12 cellular contexts compared by ENCODE assay signal in genomic region chr18:77108821-77109692, GRCh38. TPM values are rescaled to one million over a fixed set of nuclear protein-coding genes. Genes with fewer than 3 reads are reported as not detected.
A peak's percentile ranks its signal among the peaks of the same experiment; 100 is the strongest.
DNase-seq lines count a peak whose midpoint lies in the region; ATAC-seq and TF ChIP-seq lines count a peak whose summit lies in the region.
"Had no signal": no experiment of that assay in that cellular context is flagged by ENCODE, and none has a peak within 500 bp of the region (broad histone marks: within the 10 kb centered on the region; RNA-seq: fewer than 3 reads in every experiment).

No MANE protein-coding gene starts in this region.

- peak overlapping the region; percentile 88 for H3K27ac Mint-ChIP-seq in activated CD4-positive, alpha-beta T cell treated with anti-CD3 and anti-CD28 coated beads, Interleukin-2, amount 10 ng/mL, durations not matched to agents 7 days and 5 days
- peak overlapping the region; percentile 64 for H3K27ac Mint-ChIP-seq in activated T-helper 1 cell treated with anti-CD3 and anti-CD28 coated beads, Interleukin-12 subunit alpha, Interleukin-12 subunit beta, Interleukin-2, Interleukin-4 antibody, amounts not matched to agents 30 ng/mL and 10 ng/mL and 1 ng/mL, durations not matched to agents 14 hours and 24 hours and 36 hours

- intact Hi-C loops in activated T-helper 1 cell treated with anti-CD3 and anti-CD28 coated beads, Interleukin-12 subunit alpha, Interleukin-12 subunit beta, Interleukin-2, Interleukin-4 antibody, amounts not matched to agents 30 ng/mL and 10 ng/mL and 1 ng/mL, durations not matched to agents 14 hours and 24 hours and 36 hours (cut with micrococcal nuclease): loop anchor here (10.0 kb wide), 1 partner anchor 284 kb away; the partner anchor contains the start of gene ZNF236
- intact Hi-C loops in right lobe of liver (cut with DNase I): no loop called here

- POLR2A ChIA-PET in activated CD4-positive, alpha-beta T cell treated with anti-CD3 and anti-CD28 coated beads, Interleukin-2, amount 10 ng/mL, durations not matched to agents 7 days and 5 days (lab: Charles Lee): interaction anchor here (1.1 kb wide), 1 partner anchor 24 kb away, joined by 3 read pairs; the partner anchor contains the start of gene MBP

- peaks cover 80% of the 10 kb centered on the region for H3K36me3 Mint-ChIP-seq in activated CD4-positive, alpha-beta T cell treated with anti-CD3 and anti-CD28 coated beads, Interleukin-2, amount 10 ng/mL, durations not matched to agents 7 days and 5 days (ENCODE audit: low read depth)
- peaks cover 51% of the 10 kb centered on the region for H3K36me3 Mint-ChIP-seq in activated T-helper 1 cell treated with anti-CD3 and anti-CD28 coated beads, Interleukin-12 subunit alpha, Interleukin-12 subunit beta, Interleukin-2, Interleukin-4 antibody, amounts not matched to agents 30 ng/mL and 10 ng/mL and 1 ng/mL, durations not matched to agents 14 hours and 24 hours and 36 hours (ENCODE audit: low read depth)

- H3K4me1 Mint-ChIP-seq in activated CD4-positive, alpha-beta T cell treated with anti-CD3 and anti-CD28 coated beads, Interleukin-2, amount 10 ng/mL, durations not matched to agents 7 days and 5 days: peaks cover 95% of the 10 kb centered on the region
- peaks cover 75% of the 10 kb centered on the region for H3K4me1 Mint-ChIP-seq in activated T-helper 1 cell treated with anti-CD3 and anti-CD28 coated beads, Interleukin-12 subunit alpha, Interleukin-12 subunit beta, Interleukin-2, Interleukin-4 antibody, amounts not matched to agents 30 ng/mL and 10 ng/mL and 1 ng/mL, durations not matched to agents 14 hours and 24 hours and 36 hours (ENCODE audit: low read depth)

- no peaks in the 10 kb centered on the region for H3K36me3 ChIP-seq in right lobe of liver
- H3K36me3 ChIP-seq: cardiac muscle cell had no signal

- peaks cover 0 to 18% (median 11%) of the 10 kb centered on the region in 4 donors for H3K4me1 ChIP-seq in right lobe of liver

- no peak overlapping the region for H3K4me3 Mint-ChIP-seq in activated CD4-positive, alpha-beta T cell treated with anti-CD3 and anti-CD28 coated beads, Interleukin-2, amount 10 ng/mL, durations not matched to agents 7 days and 5 days
- no peak overlapping the region for H3K4me3 Mint-ChIP-seq in activated T-helper 1 cell treated with anti-CD3 and anti-CD28 coated beads, Interleukin-12 subunit alpha, Interleukin-12 subunit beta, Interleukin-2, Interleukin-4 antibody, amounts not matched to agents 30 ng/mL and 10 ng/mL and 1 ng/mL, durations not matched to agents 14 hours and 24 hours and 36 hours

- 60% methylated on average over 5 of the region's 7 CpGs for WGBS in right lobe of liver (ENCODE audit: insufficient coverage, low coverage, low lambda C conversion rate, missing lambda C conversion rate)

- no peak overlapping the region for H3K4me3 ChIP-seq in right lobe of liver
- H3K4me3 ChIP-seq: cardiac muscle cell had no signal

- peak overlapping the region in 2 of 3 donors; percentile 10 to 51 for H3K27ac ChIP-seq in right lobe of liver
- H3K27ac ChIP-seq in temporal lobe (ENCODE audit: low read depth, low read length): peak overlapping the region; percentile 50
- H3K27ac ChIP-seq: cardiac muscle cell had no signal

- no peak for TF ChIP-seq POLR2A in right lobe of liver (IDR thresholded peaks at IDR 0.05)

- no peak for ATAC-seq in right lobe of liver
- ATAC-seq: HCT116 had no signal

- TF ChIP-seq CTCF in right lobe of liver (IDR thresholded peaks at IDR 0.05): no peak

- H3K9me3 Mint-ChIP-seq in activated CD4-positive, alpha-beta T cell treated with anti-CD3 and anti-CD28 coated beads, Interleukin-2, amount 10 ng/mL, durations not matched to agents 7 days and 5 days: no peaks in the 10 kb centered on the region
- no peaks in the 10 kb centered on the region for H3K9me3 Mint-ChIP-seq in activated T-helper 1 cell treated with anti-CD3 and anti-CD28 coated beads, Interleukin-12 subunit alpha, Interleukin-12 subunit beta, Interleukin-2, Interleukin-4 antibody, amounts not matched to agents 30 ng/mL and 10 ng/mL and 1 ng/mL, durations not matched to agents 14 hours and 24 hours and 36 hours

- DNase-seq in activated CD4-positive, alpha-beta T cell treated with anti-CD3 and anti-CD28 coated beads, Interleukin-2, amount 10 ng/mL, durations not matched to agents 7 days and 5 days: no peak
- DNase-seq in activated CD4-positive, alpha-beta T cell treated with anti-CD3 and anti-CD28 coated beads for 1 hour: no peak
- DNase-seq in activated T-helper 1 cell treated with anti-CD3 and anti-CD28 coated beads, Interleukin-12 subunit alpha, Interleukin-12 subunit beta, Interleukin-2, Interleukin-4 antibody, amounts not matched to agents 30 ng/mL and 10 ng/mL and 1 ng/mL, durations not matched to agents 14 hours and 24 hours and 36 hours (ENCODE audit: low spot score): no peak
- DNase-seq in right lobe of liver: no peak
- DNase-seq in cortex of kidney (lab: John Stamatoyannopoulos, UW): no peak
- no peak for DNase-seq in activated gamma-delta T cell treated with Interleukin-2 at 50 U/mL for 16 hours
- DNase-seq in NCI-H2227 (lab: John Stamatoyannopoulos, UW; ENCODE audit: unreplicated experiment): no peak
- DNase-seq: NCI-H524, trophoblast cell had no signal

- no peaks in the 10 kb centered on the region for H3K27me3 Mint-ChIP-seq in activated CD4-positive, alpha-beta T cell treated with anti-CD3 and anti-CD28 coated beads, Interleukin-2, amount 10 ng/mL, durations not matched to agents 7 days and 5 days
- H3K27me3 Mint-ChIP-seq in activated T-helper 1 cell treated with anti-CD3 and anti-CD28 coated beads, Interleukin-12 subunit alpha, Interleukin-12 subunit beta, Interleukin-2, Interleukin-4 antibody, amounts not matched to agents 30 ng/mL and 10 ng/mL and 1 ng/mL, durations not matched to agents 14 hours and 24 hours and 36 hours (ENCODE audit: insufficient read depth): no peaks in the 10 kb centered on the region

- CTCF ChIA-PET in activated CD4-positive, alpha-beta T cell treated with anti-CD3 and anti-CD28 coated beads, Interleukin-2, amount 10 ng/mL, durations not matched to agents 7 days and 5 days (lab: Charles Lee): interaction anchor here (1.6 to 6.0 kb wide), 3 partner anchors 11 to 14 kb away, joined by 4 to 34 read pairs (median 12); no protein-coding TSS in a partner anchor

- H3K9me3 ChIP-seq in right lobe of liver: no peaks in the 10 kb centered on the region

- no peaks in the 10 kb centered on the region for H3K27me3 ChIP-seq in right lobe of liver
- H3K27me3 ChIP-seq: cardiac muscle cell had no signal

RNA-seq across cellular contexts. Expression of gene MBP, which starts 23.5 kb away (rescaled TPM):
- total RNA-seq in activated CD4-positive, alpha-beta T cell treated with anti-CD3 and anti-CD28 coated beads, Interleukin-2, amount 10 ng/mL, durations not matched to agents 7 days and 5 days: 100 to 1,000 TPM; 111 to 133 TPM
- total RNA-seq in activated T-helper 1 cell treated with anti-CD3 and anti-CD28 coated beads, Interleukin-12 subunit alpha, Interleukin-12 subunit beta, Interleukin-2, Interleukin-4 antibody, amounts not matched to agents 30 ng/mL and 10 ng/mL and 1 ng/mL, durations not matched to agents 14 hours and 24 hours and 36 hours: 57.3 and 63.6 TPM in 2 replicates
- total RNA-seq in right lobe of liver (10 to 100 TPM; 24.0 to 40.8 (median 27.6) TPM), temporal lobe (10.1 TPM)
